1 cellular context compared by ENCODE assay signal in genomic region chr3:6518709-6519345, GRCh38.
TF ChIP-seq lines count a peak whose summit lies in the region.

No MANE protein-coding gene starts in this region.

TF ChIP-seq in K562, 482 proteins besides CTCF, POLR2A, EP300 and RAD21 (continued from another document and continues in another):
- TF ChIP-seq ZNF592 (IDR thresholded peaks at IDR 0.05) = peak; percentile 91
- peak; percentile 83 for TF ChIP-seq EP400 (IDR thresholded peaks at IDR 0.05)
- no peak for TF ChIP-seq NR2C1 (IDR thresholded peaks at IDR 0.05)
- TF ChIP-seq NR2C1 (tag; IDR thresholded peaks at IDR 0.05) = 0 out of 2 replicates have a peak, but pooled peaks have one; percentile 30
- peak; percentile 72 to 93 for TF ChIP-seq E2F6 (IDR thresholded peaks at IDR 0.05; ENCODE audit: borderline replicate concordance in 1 of 2, extremely low read depth in 1 of 2, insufficient read depth in 1 of 2, insufficient read length in 1 of 2, low read depth in 1 of 2, low read length in 1 of 2, poor library complexity in 1 of 2, severe bottlenecking in 1 of 2)
- peak; percentile 26; the same call in 1 of the 2 replicates for TF ChIP-seq LCOR (CRISPR knock-in tag; IDR thresholded peaks at IDR 0.05)
- TF ChIP-seq ETV1 (tag; conservative IDR thresholded peaks at IDR 0.05; ENCODE audit: low read depth) = peak; percentile 77
- peak; percentile 17 for TF ChIP-seq ASH1L (IDR thresholded peaks at IDR 0.05; ENCODE audit: borderline replicate concordance, low read depth, partially characterized antibody)
- peak in 1 of 2 experiments; percentile 1 for TF ChIP-seq NCOA2 (IDR thresholded peaks at IDR 0.05; ENCODE audit: partially characterized antibody in 2 of 2)
- TF ChIP-seq TCF3 (CRISPR knock-in tag; IDR thresholded peaks at IDR 0.05) = peak; percentile 66
- 0 out of 2 replicates have a peak, but pooled peaks have one; percentile 24 for TF ChIP-seq TFAP4 (CRISPR knock-in tag; IDR thresholded peaks at IDR 0.05; ENCODE audit: borderline replicate concordance)
- 0 out of 2 replicates have a peak, but pooled peaks have one; percentile 26 for TF ChIP-seq MYNN (IDR thresholded peaks at IDR 0.05)
- TF ChIP-seq MYNN (CRISPR knock-in tag; IDR thresholded peaks at IDR 0.05) = no peak
- 0 out of 2 replicates have a peak, but pooled peaks have one; percentile 35 for TF ChIP-seq RNF2 (IDR thresholded peaks at IDR 0.05)
- TF ChIP-seq ILF3 (IDR thresholded peaks at IDR 0.05; ENCODE audit: borderline replicate concordance) = no peak
- TF ChIP-seq L3MBTL2 (IDR thresholded peaks at IDR 0.05) = peak; percentile 83
- TF ChIP-seq DMBX1 (CRISPR knock-in tag; IDR thresholded peaks at IDR 0.05; ENCODE audit: borderline replicate concordance) = peak; percentile 61; the same call in 1 of the 2 replicates
- peak; percentile 84 for TF ChIP-seq ARID1B (IDR thresholded peaks at IDR 0.05)
- peak; percentile 90 for TF ChIP-seq SOX6 (IDR thresholded peaks at IDR 0.05)
- TF ChIP-seq TEAD4 (IDR thresholded peaks at IDR 0.05; ENCODE audit: low read length) = peak; percentile 92
- no peak for TF ChIP-seq TEAD4 (CRISPR knock-in tag; IDR thresholded peaks at IDR 0.05; ENCODE audit: borderline replicate concordance)
- TF ChIP-seq ZFP36 (IDR thresholded peaks at IDR 0.05; ENCODE audit: low read depth, low read length, partially characterized antibody) = no peak
- TF ChIP-seq THRB (CRISPR knock-in tag; conservative IDR thresholded peaks at IDR 0.05) = 0 out of 2 replicates have a peak, but pooled peaks have one; percentile 24
- peak; percentile 20; the same call in 1 of the 2 replicates for TF ChIP-seq ADNP (tag; IDR thresholded peaks at IDR 0.05)
- TF ChIP-seq CBFA2T2 (conservative IDR thresholded peaks at IDR 0.05) = peak; percentile 39
- peak in 1 of 2 experiments; percentile 89; a peak in 2 of 4 replicates for TF ChIP-seq TEAD1 (CRISPR knock-in tag; IDR thresholded peaks at IDR 0.05)
- TF ChIP-seq POLR3G (IDR thresholded peaks at IDR 0.05; ENCODE audit: extremely low read depth, insufficient read length, insufficient replicate concordance) = no peak
- TF ChIP-seq SMARCE1 (IDR thresholded peaks at IDR 0.05) = peak; percentile 56
- TF ChIP-seq CBFB (CRISPR knock-in tag; IDR thresholded peaks at IDR 0.05) = no peak
- no peak for TF ChIP-seq POLR2AphosphoS2 (IDR thresholded peaks at IDR 0.05; ENCODE audit: low read length)
- no peak for TF ChIP-seq ZNF174 (CRISPR knock-in tag; IDR thresholded peaks at IDR 0.05)
- 0 out of 2 replicates have a peak, but pooled peaks have one; percentile 39 for TF ChIP-seq NFATC3 (IDR thresholded peaks at IDR 0.05)
- peak; percentile 55 to 83; a peak in 3 of 4 replicates for TF ChIP-seq MAZ (CRISPR knock-in tag; conservative IDR thresholded peaks at IDR 0.05 in 1 of 2, IDR thresholded peaks at IDR 0.05 in 1 of 2)
- no peak for TF ChIP-seq ATF2 (CRISPR knock-in tag; IDR thresholded peaks at IDR 0.05)
- TF ChIP-seq ZNF449 (CRISPR knock-in tag; IDR thresholded peaks at IDR 0.05) = no peak
- TF ChIP-seq MGA (IDR thresholded peaks at IDR 0.05) = peak; percentile 86
- peak; percentile 77 for TF ChIP-seq SMAD4 (CRISPR knock-in tag; conservative IDR thresholded peaks at IDR 0.05)
- peak; percentile 97 for TF ChIP-seq E2F3 (CRISPR knock-in tag; IDR thresholded peaks at IDR 0.05)
- peak; percentile 58; the same call in 1 of the 2 replicates for TF ChIP-seq GATA2 (CRISPR knock-in tag; IDR thresholded peaks at IDR 0.05)
- TF ChIP-seq MECOM (CRISPR knock-in tag; IDR thresholded peaks at IDR 0.05) = no peak
- peak; percentile 88 to 89 for TF ChIP-seq TRIM24 (IDR thresholded peaks at IDR 0.05)
- no peak for TF ChIP-seq MTA2 (IDR thresholded peaks at IDR 0.05; ENCODE audit: low read depth)
- TF ChIP-seq POLR3A (IDR thresholded peaks at IDR 0.05; ENCODE audit: borderline replicate concordance, extremely low read depth, insufficient read depth, insufficient read length) = no peak
- TF ChIP-seq MXI1 (IDR thresholded peaks at IDR 0.05; ENCODE audit: low read depth, low read length) = no peak
